18 cellular contexts compared by ENCODE assay signal in genomic region chr2:206069417-206069816, GRCh38. TPM values are rescaled to one million over a fixed set of nuclear protein-coding genes. Genes with fewer than 3 reads are reported as not detected.
DNase-seq lines count a peak whose midpoint lies in the region; ATAC-seq and TF ChIP-seq lines count a peak whose summit lies in the region.
"Had no signal": no experiment of that assay in that cellular context is flagged by ENCODE, and none has a peak within 500 bp of the region (broad histone marks: within the 10 kb centered on the region; RNA-seq: fewer than 3 reads in every experiment).

No MANE protein-coding gene starts in this region.

- H3K79me1 ChIP-seq in trophoblast cell (ENCODE audit: low read length): no peaks in the 10 kb centered on the region

- no CpG with 5 or more reads among the region's 2 CpGs for WGBS in trophoblast cell (ENCODE audit: extremely low coverage, insufficient coverage, insufficient read length)

- H3F3A ChIP-seq in GM23338 (replicated peaks; ENCODE audit: low read depth): no peaks in the 10 kb centered on the region

- H4K8ac ChIP-seq in trophoblast cell (ENCODE audit: low read depth, low read length): no peak overlapping the region

- H3K9me3 Mint-ChIP-seq in GM23338 (no peaks in the 10 kb centered on the region), WTC11 (no peaks in the 10 kb centered on the region)
- no peaks in the 10 kb centered on the region for H3K9me3 Mint-ChIP-seq in stimulated activated memory B cell treated with anti-CD40 and anti-IgM and Interleukin-4, amounts not matched to agents 10 μg/mL and 1 μg/mL and 100 μg/mL, for 72 hours
- H3K9me3 Mint-ChIP-seq: CD14-positive monocyte had no signal

- no peak overlapping the region for H3K23ac ChIP-seq in trophoblast cell (ENCODE audit: low read length)

- H3K36me3 ChIP-seq in GM23338 (ENCODE audit: insufficient read depth) (no peaks in the 10 kb centered on the region), trophoblast cell (ENCODE audit: control insufficient read depth in 1 of 2, insufficient read depth in 2 of 2, low read length in 2 of 2) (no peaks in the 10 kb centered on the region)

- POLR2A ChIA-PET in WTC11 (lab: Charles Lee): no interaction called here

- H3K27ac Mint-ChIP-seq in GM23338 (peak overlapping the region; percentile 90), T-helper 17 cell (peak overlapping the region; percentile 68), WTC11 (0 out of 2 replicates have a peak overlapping the region, but pooled peaks have one; percentile 48)
- H3K27ac Mint-ChIP-seq in stimulated activated memory B cell treated with anti-CD40 and anti-IgM and Interleukin-4, amounts not matched to agents 10 μg/mL and 1 μg/mL and 100 μg/mL, for 72 hours: peak overlapping the region; percentile 51

- H3K4me2 ChIP-seq in GM23338: no peak overlapping the region
- H3K4me2 ChIP-seq in trophoblast cell (ENCODE audit: low read length): no peak overlapping the region
- H3K4me2 ChIP-seq: A549, BLaER1, KMS-11 had no signal

- H3K9me3 ChIP-seq in T-helper 17 cell (ENCODE audit: control insufficient read depth, low read length, poor library complexity, severe bottlenecking) (no peaks in the 10 kb centered on the region), trophoblast cell (ENCODE audit: insufficient read depth, low read depth, low read length) (no peaks in the 10 kb centered on the region)
- H3K9me3 ChIP-seq: A549 had no signal

- H2AK5ac ChIP-seq in trophoblast cell (ENCODE audit: low read length): no peak overlapping the region

- no peak overlapping the region for H2BK12ac ChIP-seq in trophoblast cell (ENCODE audit: low read length)

- H3K36me3 Mint-ChIP-seq in GM23338 (ENCODE audit: low read depth): peaks cover 39% of the 10 kb centered on the region; the same call in 2 of the 3 replicates
- peaks cover 4% of the 10 kb centered on the region for H3K36me3 Mint-ChIP-seq in T-helper 17 cell (ENCODE audit: low read depth)
- H3K36me3 Mint-ChIP-seq in WTC11: peaks cover 3% of the 10 kb centered on the region
- peaks cover 21% of the 10 kb centered on the region for H3K36me3 Mint-ChIP-seq in stimulated activated memory B cell treated with anti-CD40 and anti-IgM and Interleukin-4, amounts not matched to agents 10 μg/mL and 1 μg/mL and 100 μg/mL, for 72 hours

- peak; percentile 31; the same call in 2 of the 3 replicates for ATAC-seq in GM23338
- ATAC-seq in T-helper 17 cell: no peak
- no peak for ATAC-seq in WTC11
- ATAC-seq in stimulated activated memory B cell treated with anti-CD40 and anti-IgM and Interleukin-4, amounts not matched to agents 10 μg/mL and 1 μg/mL and 100 μg/mL, for 72 hours: no peak
- ATAC-seq: A549, GM12878 had no signal

- no peak overlapping the region for H2BK5ac ChIP-seq in trophoblast cell (ENCODE audit: low read depth, low read length, poor library complexity)

- H3K27me3 Mint-ChIP-seq in GM23338 (ENCODE audit: insufficient read depth, low read depth, poor library complexity) (peaks cover 6% of the 10 kb centered on the region), T-helper 17 cell (no peaks in the 10 kb centered on the region), WTC11 (ENCODE audit: low read depth) (no peaks in the 10 kb centered on the region)
- H3K27me3 Mint-ChIP-seq in stimulated activated memory B cell treated with anti-CD40 and anti-IgM and Interleukin-4, amounts not matched to agents 10 μg/mL and 1 μg/mL and 100 μg/mL, for 72 hours: no peaks in the 10 kb centered on the region
- H3K27me3 Mint-ChIP-seq: CD4-positive, alpha-beta memory T cell had no signal

- peak overlapping the region; percentile 15; the same call in 1 of the 2 replicates for H3K27ac ChIP-seq in GM23338 (ENCODE audit: low read depth)
- H3K27ac ChIP-seq in trophoblast cell (ENCODE audit: low read depth, low read length): no peak overlapping the region
- H3K27ac ChIP-seq: 22Rv1, A549, BLaER1, KMS-11 had no signal

- H4K91ac ChIP-seq in trophoblast cell (ENCODE audit: low read depth, low read length): no peak overlapping the region

- H3K18ac ChIP-seq in trophoblast cell (ENCODE audit: low read length): no peak overlapping the region

- H3K4me1 ChIP-seq in GM23338 (ENCODE audit: insufficient read depth): peaks cover 18% of the 10 kb centered on the region
- peaks cover 0 to 2% of the 10 kb centered on the region in 2 experiments for H3K4me1 ChIP-seq in trophoblast cell (ENCODE audit: control insufficient read depth in 1 of 2, insufficient read depth in 2 of 2, low read length in 2 of 2)
- H3K4me1 ChIP-seq: A549, BLaER1 had no signal

- TF ChIP-seq CTCF in GM23338 (conservative IDR thresholded peaks at IDR 0.05; ENCODE audit: low read depth in 2 of 2): no peak
- TF ChIP-seq CTCF in WTC11 (IDR thresholded peaks at IDR 0.05): no peak

- H4K12ac ChIP-seq in trophoblast cell (ENCODE audit: low read depth, low read length): no peak overlapping the region

- no peak overlapping the region for H3K4ac ChIP-seq in trophoblast cell (ENCODE audit: low read depth, low read length)

- DNase-seq in GM23338 (ENCODE audit: low spot score): no peak
- no peak for DNase-seq in T-helper 17 cell
- DNase-seq in WTC11 (ENCODE audit: low spot score): no peak
- no peak for DNase-seq in SIG-M5 (lab: John Stamatoyannopoulos, UW)
- DNase-seq in trophoblast cell: no peak
- DNase-seq in AG08396 (ENCODE audit: low spot score): no peak
- DNase-seq: CD4-positive, alpha-beta memory T cell; DMS153; DMS79; GF-D8; HCEC 1CT had no signal

- H3K14ac ChIP-seq in trophoblast cell (ENCODE audit: low read length): no peak overlapping the region

- no peaks in the 10 kb centered on the region for H3K9me2 ChIP-seq in GM23338 (ENCODE audit: insufficient read depth)

- H3K79me2 ChIP-seq in GM23338 (replicated peaks; ENCODE audit: insufficient read depth): peaks cover 100% of the 10 kb centered on the region
- peaks cover 2% of the 10 kb centered on the region for H3K79me2 ChIP-seq in trophoblast cell (ENCODE audit: control insufficient read depth, insufficient read depth, low read length, poor library complexity)

- H3K27me3 ChIP-seq in GM23338 (ENCODE audit: insufficient read depth) (no peaks in the 10 kb centered on the region), trophoblast cell (ENCODE audit: insufficient read depth, low read length) (no peaks in the 10 kb centered on the region)
- H3K27me3 ChIP-seq: BLaER1 had no signal

- H3K4me3 Mint-ChIP-seq in GM23338: no peak overlapping the region
- H3K4me3 Mint-ChIP-seq in T-helper 17 cell: no peak overlapping the region
- no peak overlapping the region for H3K4me3 Mint-ChIP-seq in WTC11
- H3K4me3 Mint-ChIP-seq in stimulated activated memory B cell treated with anti-CD40 and anti-IgM and Interleukin-4, amounts not matched to agents 10 μg/mL and 1 μg/mL and 100 μg/mL, for 72 hours: no peak overlapping the region
- H3K4me3 Mint-ChIP-seq: CD14-positive monocyte; CD4-positive, alpha-beta memory T cell had no signal

- no peak overlapping the region for H3K9ac ChIP-seq in trophoblast cell (ENCODE audit: low read length)
- H3K9ac ChIP-seq: BLaER1, KMS-11 had no signal

- H4K20me1 ChIP-seq in GM23338 (replicated peaks; ENCODE audit: insufficient read depth): peaks cover 6% of the 10 kb centered on the region; the same call in 1 of the 2 replicates

- H2AFZ ChIP-seq in GM23338 (no peak overlapping the region), trophoblast cell (ENCODE audit: insufficient read depth, low read length, poor library complexity) (no peak overlapping the region)

- CTCF ChIA-PET in WTC11 (lab: Charles Lee): interaction anchor here (0.6 kb wide), 1 partner anchor 11 kb away, joined by 5 read pairs; no protein-coding TSS in a partner anchor

- H3K4me3 ChIP-seq in GM23338: no peak overlapping the region
- H3K4me3 ChIP-seq in trophoblast cell (ENCODE audit: low read depth, low read length): no peak overlapping the region
- H3K4me3 ChIP-seq: A549, BLaER1, GM12878 had no signal

- H3K4me1 Mint-ChIP-seq in GM23338 (peaks cover 26% of the 10 kb centered on the region), T-helper 17 cell (peaks cover 29% of the 10 kb centered on the region), WTC11 (peaks cover 32% of the 10 kb centered on the region)
- H3K4me1 Mint-ChIP-seq in stimulated activated memory B cell treated with anti-CD40 and anti-IgM and Interleukin-4, amounts not matched to agents 10 μg/mL and 1 μg/mL and 100 μg/mL, for 72 hours: peaks cover 60% of the 10 kb centered on the region

- H2BK120ac ChIP-seq in trophoblast cell (ENCODE audit: insufficient read depth, low read length, poor library complexity): no peak overlapping the region

TF ChIP-seq in GM23338, 12 proteins besides CTCF, POLR2A, EP300 and RAD21 (continues in another document):
- TF ChIP-seq NANOG (IDR thresholded peaks at IDR 0.05; ENCODE audit: borderline replicate concordance) (no peak), ZNF331 (CRISPR knock-in tag; IDR thresholded peaks at IDR 0.05; ENCODE audit: low read depth) (no peak), JUNB (IDR thresholded peaks at IDR 0.05; ENCODE audit: unreplicated experiment) (no peak)
- TF ChIP-seq, protein P1, sequence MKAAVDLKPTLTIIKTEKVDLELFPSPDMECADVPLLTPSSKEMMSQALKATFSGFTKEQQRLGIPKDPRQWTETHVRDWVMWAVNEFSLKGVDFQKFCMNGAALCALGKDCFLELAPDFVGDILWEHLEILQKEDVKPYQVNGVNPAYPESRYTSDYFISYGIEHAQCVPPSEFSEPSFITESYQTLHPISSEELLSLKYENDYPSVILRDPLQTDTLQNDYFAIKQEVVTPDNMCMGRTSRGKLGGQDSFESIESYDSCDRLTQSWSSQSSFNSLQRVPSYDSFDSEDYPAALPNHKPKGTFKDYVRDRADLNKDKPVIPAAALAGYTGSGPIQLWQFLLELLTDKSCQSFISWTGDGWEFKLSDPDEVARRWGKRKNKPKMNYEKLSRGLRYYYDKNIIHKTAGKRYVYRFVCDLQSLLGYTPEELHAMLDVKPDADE (IDR thresholded peaks at IDR 0.05): no peak

TF ChIP-seq in WTC11, 78 proteins besides CTCF, POLR2A, EP300 and RAD21 (continues in another document):
- TF ChIP-seq SOX15 (CRISPR knock-in tag; IDR thresholded peaks at IDR 0.05) (no peak), ERG (CRISPR knock-in tag; IDR thresholded peaks at IDR 0.05) (no peak), MXD4 (CRISPR knock-in tag; IDR thresholded peaks at IDR 0.05; ENCODE audit: borderline replicate concordance) (no peak)

RNA-seq across cellular contexts. Expression of gene INO80D, which starts 16.6 kb away (rescaled TPM):
- 33.9 and 37.4 TPM in 2 replicates for total RNA-seq in GM23338 (2014; rRNA removed; shearing (Covaris generic))
- 16.8 and 17.5 TPM in 2 replicates for polyA plus RNA-seq in GM23338 (2016; fragmentation: Nextera tagmentation; extraction: Ambion mirVana)
- total RNA-seq in T-helper 17 cell (10 to 100 TPM; 52.7 to 53.0 TPM), WTC11 (2021) (30.9 to 34.1 TPM (median 33.2 TPM) in 3 replicates)
- polyA plus RNA-seq in trophoblast cell (2013): 4.9 and 5.7 TPM in 2 replicates
